ENCODE assay signal across 25 cellular contexts in the genomic region with DNA sequence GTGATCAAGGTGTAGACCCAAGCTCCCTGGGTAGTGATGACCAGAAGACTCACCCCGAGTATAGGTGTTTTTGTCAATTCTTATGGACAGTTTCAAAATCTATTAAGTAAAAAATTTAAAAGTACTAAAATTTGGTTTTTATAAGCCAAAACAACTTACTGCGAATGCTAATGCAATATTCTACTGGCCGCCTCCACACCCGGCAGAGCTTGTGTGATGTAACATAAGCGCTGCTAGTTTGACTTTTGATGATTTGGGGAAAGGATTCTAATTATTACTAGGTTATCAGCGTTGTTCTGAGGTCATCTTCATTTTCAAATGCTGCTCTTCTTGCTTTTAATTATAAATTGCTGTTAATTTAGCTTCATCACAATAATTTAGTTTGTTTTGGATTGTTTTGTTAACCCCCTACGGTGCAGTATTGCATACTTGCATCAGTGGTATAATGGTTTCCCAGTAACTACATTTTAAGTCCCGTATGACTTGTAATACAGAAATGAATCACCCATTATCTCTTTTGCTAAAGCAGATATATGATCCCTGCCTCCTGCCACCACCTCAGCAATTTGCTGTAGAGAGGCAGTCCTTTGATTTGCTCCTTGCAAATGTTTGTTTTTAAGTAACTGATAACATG.
DNase-seq lines count a peak whose midpoint lies in the region; ATAC-seq and TF ChIP-seq lines count a peak whose summit lies in the region.
"Had no signal": no experiment of that assay in that cellular context is flagged by ENCODE, and none has a peak within 500 bp of the region (broad histone marks: within the 10 kb centered on the region; RNA-seq: fewer than 3 reads in every experiment).

No MANE protein-coding gene starts in this region.

- peak; percentile 64 for ATAC-seq in activated CD8-positive, alpha-beta memory T cell treated with anti-CD3 and anti-CD28 coated beads, Interleukin-2, amount 10 ng/mL, durations not matched to agents 7 days and 5 days
- peak; percentile 78 for ATAC-seq in stimulated activated effector memory CD8-positive, alpha-beta T cell treated with anti-CD3 and anti-CD28 coated beads, Interleukin-12 subunit alpha, Interleukin-12 subunit beta, amount 100 ng/mL, for 72 hours
- ATAC-seq: activated CD8-positive, alpha-beta T cell treated with anti-CD3 and anti-CD28 coated beads, Interleukin-2, amount 10 ng/mL, durations not matched to agents 7 days and 5 days; effector memory CD8-positive, alpha-beta T cell; stimulated activated naive B cell treated with anti-CD40 and anti-IgM and Interleukin-4, amounts not matched to agents 10 μg/mL and 1 μg/mL and 100 μg/mL, for 72 hours had no signal

- no peak overlapping the region for H3K4me3 ChIP-seq in brain microvascular endothelial cell (ENCODE audit: low read depth, low read length)
- H3K4me3 ChIP-seq: esophagus squamous epithelium, left ventricle myocardium inferior, sigmoid colon, thoracic aorta had no signal

- peaks cover 9% of the 10 kb centered on the region for H3K36me3 Mint-ChIP-seq in activated CD8-positive, alpha-beta memory T cell treated with anti-CD3 and anti-CD28 coated beads, Interleukin-2, amount 10 ng/mL, durations not matched to agents 7 days and 5 days
- H3K36me3 Mint-ChIP-seq in stimulated activated effector memory CD8-positive, alpha-beta T cell treated with anti-CD3 and anti-CD28 coated beads, Interleukin-12 subunit alpha, Interleukin-12 subunit beta, amount 100 ng/mL, for 72 hours, result no peaks in the 10 kb centered on the region

- H3K4me3 Mint-ChIP-seq in activated CD8-positive, alpha-beta memory T cell treated with anti-CD3 and anti-CD28 coated beads, Interleukin-2, amount 10 ng/mL, durations not matched to agents 7 days and 5 days, result no peak overlapping the region
- H3K4me3 Mint-ChIP-seq in stimulated activated effector memory CD8-positive, alpha-beta T cell treated with anti-CD3 and anti-CD28 coated beads, Interleukin-12 subunit alpha, Interleukin-12 subunit beta, amount 100 ng/mL, for 72 hours, result no peak overlapping the region
- H3K4me3 Mint-ChIP-seq: activated CD8-positive, alpha-beta T cell treated with anti-CD3 and anti-CD28 coated beads, Interleukin-2, amount 10 ng/mL, durations not matched to agents 7 days and 5 days; activated naive CD4-positive, alpha-beta T cell treated with anti-CD3 and anti-CD28 coated beads, Interleukin-2, amount 50 U/mL, for 24 hours; CD4-positive, alpha-beta T cell; effector memory CD8-positive, alpha-beta T cell; mesothelial cell of epicardium; natural killer cell treated with Interleukin-12 subunit alpha and Interleukin-12 subunit beta and Interleukin-15 and Interleukin-18, amount 100 ng/mL, for 72 hours; stimulated activated naive B cell treated with anti-CD40 and anti-IgM and Interleukin-4, amounts not matched to agents 10 μg/mL and 1 μg/mL and 100 μg/mL, for 72 hours had no signal

- no peak for DNase-seq in activated CD8-positive, alpha-beta memory T cell treated with anti-CD3 and anti-CD28 coated beads, Interleukin-2, amount 10 ng/mL, durations not matched to agents 7 days and 5 days
- DNase-seq in activated CD8-positive, alpha-beta memory T cell treated with anti-CD3 and anti-CD28 coated beads for 24 hours, result no peak
- DNase-seq in NCI-H748 (lab: John Stamatoyannopoulos, UW; ENCODE audit: unreplicated experiment), result peak; percentile 57
- DNase-seq in brain microvascular endothelial cell, result peak; percentile 44
- DNase-seq in stimulated activated effector memory CD8-positive, alpha-beta T cell treated with anti-CD3 and anti-CD28 coated beads, Interleukin-12 subunit alpha, Interleukin-12 subunit beta, amount 100 ng/mL, for 72 hours (ENCODE audit: low spot score in 2 of 2), result no peak
- DNase-seq in NCI-H345 treated with DMSO at 0.1 percent for 48 hours (lab: John Stamatoyannopoulos, UW; ENCODE audit: unreplicated experiment), result no peak
- DNase-seq in GM10248 (ENCODE audit: extremely low spot score), result no peak
- no peak for DNase-seq in UCSD-AML1 (lab: John Stamatoyannopoulos, UW; ENCODE audit: unreplicated experiment)
- DNase-seq: activated CD8-positive, alpha-beta T cell treated with anti-CD3 and anti-CD28 coated beads, Interleukin-2, amount 10 ng/mL, durations not matched to agents 7 days and 5 days; activated T-cell treated with anti-CD3 and anti-CD28 coated beads, Interleukin-2, amount 50 U/mL, for 48 hours; CD4-positive, alpha-beta T cell; DMS79; effector memory CD8-positive, alpha-beta T cell; esophagus squamous epithelium; Kasumi-1; left ventricle myocardium inferior; NCI-H1092; PC-3; SHP77; sigmoid colon; stimulated activated naive B cell treated with anti-CD40 and anti-IgM and Interleukin-4, amounts not matched to agents 10 μg/mL and 1 μg/mL and 100 μg/mL, for 72 hours had no signal

- peaks cover under 1% of the 10 kb centered on the region for H3K36me3 ChIP-seq in brain microvascular endothelial cell (replicated peaks)
- H3K36me3 ChIP-seq: thoracic aorta had no signal

- CTCF ChIA-PET in activated CD8-positive, alpha-beta memory T cell treated with anti-CD3 and anti-CD28 coated beads, Interleukin-2, amount 10 ng/mL, durations not matched to agents 7 days and 5 days (lab: Charles Lee), result interaction anchor here (0.7 to 1.3 kb wide), 2 partner anchors 12 to 119 kb away, joined by 3 read pairs; no protein-coding TSS in a partner anchor
- CTCF ChIA-PET in GM10248 (lab: Yijun Ruan, JAX), result no interaction called here

- POLR2A ChIA-PET in GM10248 (lab: Yijun Ruan, JAX), result no interaction called here

- in situ Hi-C loops in brain microvascular endothelial cell (cut with HindIII; ENCODE audit: low pct_ligation_motif_present, low sequenced_read_pairs), result no loop called here

- H3K27ac Mint-ChIP-seq in activated CD8-positive, alpha-beta memory T cell treated with anti-CD3 and anti-CD28 coated beads, Interleukin-2, amount 10 ng/mL, durations not matched to agents 7 days and 5 days, result no peak overlapping the region
- H3K27ac Mint-ChIP-seq in stimulated activated effector memory CD8-positive, alpha-beta T cell treated with anti-CD3 and anti-CD28 coated beads, Interleukin-12 subunit alpha, Interleukin-12 subunit beta, amount 100 ng/mL, for 72 hours, result no peak overlapping the region
- H3K27ac Mint-ChIP-seq: activated CD8-positive, alpha-beta T cell treated with anti-CD3 and anti-CD28 coated beads, Interleukin-2, amount 10 ng/mL, durations not matched to agents 7 days and 5 days; activated naive CD4-positive, alpha-beta T cell treated with anti-CD3 and anti-CD28 coated beads, Interleukin-2, amount 50 U/mL, for 24 hours; CD4-positive, alpha-beta T cell; mesothelial cell of epicardium; stimulated activated naive B cell treated with anti-CD40 and anti-IgM and Interleukin-4, amounts not matched to agents 10 μg/mL and 1 μg/mL and 100 μg/mL, for 72 hours had no signal

- H3K27me3 ChIP-seq in brain microvascular endothelial cell (replicated peaks), result no peaks in the 10 kb centered on the region
- H3K27me3 ChIP-seq: esophagus squamous epithelium, sigmoid colon had no signal

- H3K27ac ChIP-seq in brain microvascular endothelial cell, result peak overlapping the region; percentile 18
- H3K27ac ChIP-seq: esophagus squamous epithelium, left ventricle myocardium inferior, sigmoid colon, thoracic aorta had no signal

- H3K9me3 Mint-ChIP-seq in activated CD8-positive, alpha-beta memory T cell treated with anti-CD3 and anti-CD28 coated beads, Interleukin-2, amount 10 ng/mL, durations not matched to agents 7 days and 5 days (ENCODE audit: low read depth), result no peaks in the 10 kb centered on the region
- no peaks in the 10 kb centered on the region for H3K9me3 Mint-ChIP-seq in stimulated activated effector memory CD8-positive, alpha-beta T cell treated with anti-CD3 and anti-CD28 coated beads, Interleukin-12 subunit alpha, Interleukin-12 subunit beta, amount 100 ng/mL, for 72 hours
- H3K9me3 Mint-ChIP-seq: activated naive CD4-positive, alpha-beta T cell treated with anti-CD3 and anti-CD28 coated beads, Interleukin-2, amount 50 U/mL, for 24 hours; CD4-positive, alpha-beta T cell; effector memory CD8-positive, alpha-beta T cell; natural killer cell treated with Interleukin-12 subunit alpha and Interleukin-12 subunit beta and Interleukin-15 and Interleukin-18, amount 100 ng/mL, for 72 hours had no signal

- no peak for TF ChIP-seq CTCF in brain microvascular endothelial cell (IDR thresholded peaks at IDR 0.05; ENCODE audit: low read depth, low read length, missing control alignments)
- no peak for TF ChIP-seq CTCF in GM10248 (IDR thresholded peaks at IDR 0.05; ENCODE audit: control extremely low read depth, extremely low read depth, low read depth, missing control alignments)

- no peaks in the 10 kb centered on the region for H3K27me3 Mint-ChIP-seq in activated CD8-positive, alpha-beta memory T cell treated with anti-CD3 and anti-CD28 coated beads, Interleukin-2, amount 10 ng/mL, durations not matched to agents 7 days and 5 days
- H3K27me3 Mint-ChIP-seq: activated naive CD4-positive, alpha-beta T cell treated with anti-CD3 and anti-CD28 coated beads, Interleukin-2, amount 50 U/mL, for 24 hours; CD4-positive, alpha-beta T cell; effector memory CD8-positive, alpha-beta T cell; natural killer cell treated with Interleukin-12 subunit alpha and Interleukin-12 subunit beta and Interleukin-15 and Interleukin-18, amount 100 ng/mL, for 72 hours; stimulated activated naive B cell treated with anti-CD40 and anti-IgM and Interleukin-4, amounts not matched to agents 10 μg/mL and 1 μg/mL and 100 μg/mL, for 72 hours had no signal

- peaks cover 13% of the 10 kb centered on the region for H3K4me1 Mint-ChIP-seq in activated CD8-positive, alpha-beta memory T cell treated with anti-CD3 and anti-CD28 coated beads, Interleukin-2, amount 10 ng/mL, durations not matched to agents 7 days and 5 days
- H3K4me1 Mint-ChIP-seq in stimulated activated effector memory CD8-positive, alpha-beta T cell treated with anti-CD3 and anti-CD28 coated beads, Interleukin-12 subunit alpha, Interleukin-12 subunit beta, amount 100 ng/mL, for 72 hours, result no peaks in the 10 kb centered on the region
- H3K4me1 Mint-ChIP-seq: activated naive CD4-positive, alpha-beta T cell treated with anti-CD3 and anti-CD28 coated beads, Interleukin-2, amount 50 U/mL, for 24 hours had no signal

Comparison
In these comparisons a context has a peak if more than half of its experiments do, and no peak if none do; other contexts are left out.
1. DNase-seq: peak in NCI-H748 (single experiment) and brain microvascular endothelial cell (single experiment); none in activated CD8-positive, alpha-beta memory T cell treated with anti-CD3 and anti-CD28 coated beads, Interleukin-2, amount 10 ng/mL, durations not matched to agents 7 days and 5 days (single experiment), activated CD8-positive, alpha-beta memory T cell treated with anti-CD3 and anti-CD28 coated beads for 24 hours (single experiment), stimulated activated effector memory CD8-positive, alpha-beta T cell treated with anti-CD3 and anti-CD28 coated beads, Interleukin-12 subunit alpha, Interleukin-12 subunit beta, amount 100 ng/mL, for 72 hours (0 of 2), NCI-H345 treated with DMSO at 0.1 percent for 48 hours (single experiment), GM10248 (single experiment) and UCSD-AML1 (single experiment).